ENCODE assay signal across 8 cellular contexts in the genomic region with DNA sequence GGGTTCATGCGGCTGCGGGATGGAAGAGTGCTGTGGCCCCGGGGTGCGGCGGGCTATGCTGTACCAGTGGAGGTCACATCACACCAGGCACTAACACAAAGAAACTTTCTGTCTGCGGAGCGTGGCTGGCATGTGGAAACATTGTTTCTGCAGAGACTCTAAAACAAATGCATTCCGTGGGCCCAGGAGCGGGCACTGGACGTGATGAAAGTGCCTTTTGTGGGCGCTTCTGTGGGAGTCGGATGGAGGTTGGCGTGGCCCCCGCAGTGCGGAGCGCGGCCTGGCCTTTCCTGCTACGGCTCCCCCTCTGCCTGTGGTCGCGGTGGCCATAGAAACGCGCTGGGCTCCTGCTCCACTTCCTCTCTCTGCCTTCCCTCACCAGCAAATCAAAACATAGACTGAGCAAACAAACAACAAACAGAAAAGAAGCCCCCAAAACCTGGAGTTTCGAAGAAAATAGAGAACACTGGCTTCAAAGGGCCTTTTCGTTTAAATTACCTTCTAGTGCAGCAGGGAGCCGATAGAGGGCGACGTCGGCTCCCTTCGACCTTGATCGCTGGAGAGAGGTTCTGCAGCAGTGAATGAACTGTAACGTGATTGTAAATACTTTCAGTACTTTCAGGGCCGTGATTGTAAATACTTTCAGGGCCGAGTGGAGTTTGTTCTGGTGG. TPM values are rescaled to one million over a fixed set of nuclear protein-coding genes. Genes with fewer than 3 reads are reported as not detected.
A peak's percentile ranks its signal among the peaks of the same experiment; 100 is the strongest.
DNase-seq lines count a peak whose midpoint lies in the region; ATAC-seq and TF ChIP-seq lines count a peak whose summit lies in the region.

No MANE protein-coding gene starts in this region.

- DNase-seq in activated gamma-delta T cell treated with Interleukin-2 at 50 U/mL for 16 hours (peak; percentile 43), activated gamma-delta T cell (lab: John Stamatoyannopoulos, UW) (no peak), NOMO-1 treated with DMSO at 0.1 percent for 48 hours (lab: John Stamatoyannopoulos, UW; ENCODE audit: unreplicated experiment) (peak; percentile 75), activated T-helper 1 cell treated with Interleukin-2 at 50 U/mL for 16 hours (ENCODE audit: low read depth) (peak; percentile 34), germinal center (ENCODE audit: low spot score) (peak; percentile 50), progenitor cell of endocrine pancreas (ENCODE audit: low spot score, unreplicated experiment) (no peak), dedifferentiated amniotic fluid mesenchymal stem cell (ENCODE audit: extremely low spot score) (no peak)

- peak overlapping the region; percentile 31 for H3K4me3 Mint-ChIP-seq in progenitor cell of endocrine pancreas (ENCODE audit: low read depth)

- ATAC-seq in HG02798 (IDR thresholded peaks at IDR 0.05; ENCODE audit: poor library complexity, unreplicated experiment): peak; percentile 87

- peak overlapping the region; percentile 44 for H3K27ac Mint-ChIP-seq in progenitor cell of endocrine pancreas

- peak; percentile 69 for TF ChIP-seq CTCF in progenitor cell of endocrine pancreas (IDR thresholded peaks at IDR 0.05; ENCODE audit: unreplicated experiment)

- H3K27me3 Mint-ChIP-seq in progenitor cell of endocrine pancreas: no peaks in the 10 kb centered on the region

- peaks cover 7% of the 10 kb centered on the region for H3K36me3 Mint-ChIP-seq in progenitor cell of endocrine pancreas (ENCODE audit: insufficient read depth)

- no peaks in the 10 kb centered on the region for H3K9me3 Mint-ChIP-seq in progenitor cell of endocrine pancreas (ENCODE audit: low read depth)

- peaks cover 36% of the 10 kb centered on the region for H3K4me1 Mint-ChIP-seq in progenitor cell of endocrine pancreas (ENCODE audit: low read depth)

RNA-seq across cellular contexts. Expression of gene KIF5C, which starts 51.4 kb away (rescaled TPM):
- 26.8 and 27.3 TPM in 2 replicates for total RNA-seq in progenitor cell of endocrine pancreas

Comparison
In these comparisons a context has a peak if more than half of its experiments do, and no peak if none do; other contexts are left out.
1. DNase-seq: peak in activated gamma-delta T cell treated with Interleukin-2 at 50 U/mL for 16 hours (single experiment), NOMO-1 treated with DMSO at 0.1 percent for 48 hours (single experiment), activated T-helper 1 cell treated with Interleukin-2 at 50 U/mL for 16 hours (single experiment) and germinal center (single experiment); none in activated gamma-delta T cell (single experiment), progenitor cell of endocrine pancreas (single experiment) and dedifferentiated amniotic fluid mesenchymal stem cell (single experiment).